27 cellular contexts compared by ENCODE assay signal in genomic region chr2:26564121-26564520, GRCh38.
"Had no signal": no experiment of that assay in that cellular context is flagged by ENCODE, and none has a peak within 500 bp of the region (broad histone marks: within the 10 kb centered on the region; RNA-seq: fewer than 3 reads in every experiment).

No MANE protein-coding gene starts in this region.

- H3K4me3 Mint-ChIP-seq: activated CD4-positive, alpha-beta T cell treated with anti-CD3 and anti-CD28 coated beads, Interleukin-2, amount 10 ng/mL, durations not matched to agents 7 days and 5 days; activated CD8-positive, alpha-beta memory T cell treated with anti-CD3 and anti-CD28 coated beads, Interleukin-2, amount 10 ng/mL, durations not matched to agents 7 days and 5 days; activated CD8-positive, alpha-beta T cell treated with anti-CD3 and anti-CD28 coated beads for 36 hours; activated naive CD8-positive, alpha-beta T cell treated with anti-CD3 and anti-CD28 coated beads, Interleukin-2, amount 50 U/mL, for 24 hours; memory B cell; stimulated activated effector memory CD8-positive, alpha-beta T cell treated with anti-CD3 and anti-CD28 coated beads, Interleukin-12 subunit alpha, Interleukin-12 subunit beta, amount 100 ng/mL, for 72 hours; stimulated activated naive CD8-positive, alpha-beta T cell treated with anti-CD3 and anti-CD28 coated beads, Interleukin-15, amount 100 ng/mL, for 72 hours; T-helper 1 cell treated with Interleukin-12 subunit alpha and Interleukin-12 subunit beta and Interleukin-4 antibody, amounts not matched to agents 30 μg/mL and 1 μg/mL, for 36 hours had no signal

- H3K4me3 ChIP-seq: body of pancreas, ovary, prostate gland, skin epidermis, transverse colon, uterus had no signal

- H3K9me3 Mint-ChIP-seq: activated CD4-positive, alpha-beta T cell treated with anti-CD3 and anti-CD28 coated beads, Interleukin-2, amount 10 ng/mL, durations not matched to agents 7 days and 5 days; activated CD8-positive, alpha-beta T cell treated with anti-CD3 and anti-CD28 coated beads for 36 hours; activated naive CD8-positive, alpha-beta T cell treated with anti-CD3 and anti-CD28 coated beads, Interleukin-2, amount 50 U/mL, for 24 hours; activated T-helper 2 cell treated with anti-CD3 and anti-CD28 coated beads, Interferon-gamma antibody, Interleukin-2, Interleukin-4, amounts not matched to agents 10 μg/mL and 5 μg/mL and 100 μg/mL, durations not matched to agents 14 hours and 24 hours and 36 hours; memory B cell; stimulated activated effector memory CD8-positive, alpha-beta T cell treated with anti-CD3 and anti-CD28 coated beads, Interleukin-12 subunit alpha, Interleukin-12 subunit beta, amount 100 ng/mL, for 72 hours; stimulated activated naive CD8-positive, alpha-beta T cell treated with anti-CD3 and anti-CD28 coated beads, Interleukin-15, amount 100 ng/mL, for 72 hours; T-helper 1 cell treated with Interleukin-12 subunit alpha and Interleukin-12 subunit beta and Interleukin-4 antibody, amounts not matched to agents 30 μg/mL and 1 μg/mL, for 36 hours had no signal

- H3K36me3 Mint-ChIP-seq: activated CD8-positive, alpha-beta memory T cell treated with anti-CD3 and anti-CD28 coated beads, Interleukin-2, amount 10 ng/mL, durations not matched to agents 7 days and 5 days; memory B cell; stimulated activated effector memory CD8-positive, alpha-beta T cell treated with anti-CD3 and anti-CD28 coated beads, Interleukin-12 subunit alpha, Interleukin-12 subunit beta, amount 100 ng/mL, for 72 hours had no signal

- FAIRE-seq: endothelial cell of umbilical vein had no signal

- H3K27ac Mint-ChIP-seq: activated CD4-positive, alpha-beta T cell treated with anti-CD3 and anti-CD28 coated beads, Interleukin-2, amount 10 ng/mL, durations not matched to agents 7 days and 5 days; activated CD8-positive, alpha-beta memory T cell treated with anti-CD3 and anti-CD28 coated beads, Interleukin-2, amount 10 ng/mL, durations not matched to agents 7 days and 5 days; activated CD8-positive, alpha-beta T cell treated with anti-CD3 and anti-CD28 coated beads for 36 hours; activated naive CD8-positive, alpha-beta T cell treated with anti-CD3 and anti-CD28 coated beads, Interleukin-2, amount 50 U/mL, for 24 hours; activated T-helper 2 cell treated with anti-CD3 and anti-CD28 coated beads, Interferon-gamma antibody, Interleukin-2, Interleukin-4, amounts not matched to agents 10 μg/mL and 5 μg/mL and 100 μg/mL, durations not matched to agents 14 hours and 24 hours and 36 hours; memory B cell; stimulated activated effector memory CD8-positive, alpha-beta T cell treated with anti-CD3 and anti-CD28 coated beads, Interleukin-12 subunit alpha, Interleukin-12 subunit beta, amount 100 ng/mL, for 72 hours; stimulated activated naive CD8-positive, alpha-beta T cell treated with anti-CD3 and anti-CD28 coated beads, Interleukin-15, amount 100 ng/mL, for 72 hours; T-helper 1 cell treated with Interleukin-12 subunit alpha and Interleukin-12 subunit beta and Interleukin-4 antibody, amounts not matched to agents 30 μg/mL and 1 μg/mL, for 36 hours had no signal

- H3K36me3 ChIP-seq: ovary, prostate gland, transverse colon, uterus had no signal

- DNase-seq: activated CD4-positive, alpha-beta T cell treated with anti-CD3 and anti-CD28 coated beads, Interleukin-2, amount 10 ng/mL, durations not matched to agents 7 days and 5 days; activated CD4-positive, CD25-positive, alpha-beta regulatory T cell; activated CD8-positive, alpha-beta memory T cell treated with anti-CD3 and anti-CD28 coated beads, Interleukin-2, amount 10 ng/mL, durations not matched to agents 7 days and 5 days; activated CD8-positive, alpha-beta T cell treated with anti-CD3 and anti-CD28 coated beads for 36 hours; activated naive CD4-positive, alpha-beta T cell treated with anti-CD3 and anti-CD28 coated beads, Interleukin-2, amount 50 U/mL, for 16 hours; activated naive CD8-positive, alpha-beta T cell treated with anti-CD3 and anti-CD28 coated beads, Interleukin-2, amount 50 U/mL, for 24 hours; activated T-cell treated with anti-CD3 and anti-CD28 coated beads, Interleukin-2, amount 50 U/mL, for 1 hour; body of pancreas; caudate nucleus; dermis blood vessel endothelial cell; effector memory CD4-positive, alpha-beta T cell; foreskin melanocyte; hypothalamus; left colon; stimulated activated CD4-positive, alpha-beta T cell treated with anti-CD3 and anti-CD28 coated beads, Interleukin-2, amount 100 ng/mL, for 24 hours; stimulated activated naive CD8-positive, alpha-beta T cell treated with anti-CD3 and anti-CD28 coated beads, Interleukin-15, amount 100 ng/mL, for 72 hours; T1000; transverse colon; uterus had no signal

- H3K4me1 Mint-ChIP-seq: stimulated activated effector memory CD8-positive, alpha-beta T cell treated with anti-CD3 and anti-CD28 coated beads, Interleukin-12 subunit alpha, Interleukin-12 subunit beta, amount 100 ng/mL, for 72 hours had no signal

- H3K27me3 ChIP-seq: body of pancreas, ovary had no signal
